29 cellular contexts compared by ENCODE assay signal in genomic region chr1:204728456-204728855, GRCh38. TPM values are rescaled to one million over a fixed set of nuclear protein-coding genes. Genes with fewer than 3 reads are reported as not detected.
"Had no signal": no experiment of that assay in that cellular context is flagged by ENCODE, and none has a peak within 500 bp of the region (broad histone marks: within the 10 kb centered on the region; RNA-seq: fewer than 3 reads in every experiment).

No MANE protein-coding gene starts in this region.

- H3K36me3 ChIP-seq: adrenal gland, heart left ventricle, left ventricle myocardium inferior, neutrophil had no signal

- ATAC-seq: body of pancreas; effector memory CD8-positive, alpha-beta T cell; esophagus mucosa; heart left ventricle; mucosa of descending colon; natural killer cell treated with Interleukin-12 subunit alpha and Interleukin-12 subunit beta and Interleukin-15 and Interleukin-18, amount 100 ng/mL, for 72 hours; sciatic nerve; stimulated activated naive CD8-positive, alpha-beta T cell treated with anti-CD3 and anti-CD28 coated beads, Interleukin-15, Interleukin-2, amounts not matched to agents 100 U/mL and 50 U/mL, for 24 hours; T-cell had no signal

- H3K27ac Mint-ChIP-seq: activated naive CD8-positive, alpha-beta T cell treated with anti-CD3 and anti-CD28 coated beads for 36 hours; effector memory CD8-positive, alpha-beta T cell; natural killer cell treated with Interleukin-12 subunit alpha and Interleukin-12 subunit beta and Interleukin-15 and Interleukin-18, amount 100 ng/mL, for 72 hours; T-cell had no signal

- H3K4me3 ChIP-seq: adrenal gland, body of pancreas, heart left ventricle, left ventricle myocardium inferior, lung, mucosa of descending colon, skin epidermis, testis had no signal

- H3K4me1 ChIP-seq: adrenal gland, heart left ventricle, testis had no signal

- H3K4me1 Mint-ChIP-seq: activated naive CD8-positive, alpha-beta T cell treated with anti-CD3 and anti-CD28 coated beads for 36 hours; T-cell had no signal

- H3K36me3 Mint-ChIP-seq: activated naive CD8-positive, alpha-beta T cell treated with anti-CD3 and anti-CD28 coated beads for 36 hours; natural killer cell treated with Interleukin-12 subunit alpha and Interleukin-12 subunit beta and Interleukin-15 and Interleukin-18, amount 100 ng/mL, for 72 hours; T-cell had no signal

- H3K27me3 Mint-ChIP-seq: activated naive CD8-positive, alpha-beta T cell treated with anti-CD3 and anti-CD28 coated beads for 36 hours had no signal

- H3K27ac ChIP-seq: adrenal gland, body of pancreas, heart left ventricle, left ventricle myocardium inferior, neutrophil, skin epidermis, testis had no signal

- H3K4me3 Mint-ChIP-seq: activated naive CD8-positive, alpha-beta T cell treated with anti-CD3 and anti-CD28 coated beads for 36 hours; effector memory CD8-positive, alpha-beta T cell; natural killer cell treated with Interleukin-12 subunit alpha and Interleukin-12 subunit beta and Interleukin-15 and Interleukin-18, amount 100 ng/mL, for 72 hours; T-cell had no signal

- H3K9me3 ChIP-seq: adrenal gland, body of pancreas, heart left ventricle, left ventricle myocardium inferior, mucosa of descending colon, neutrophil, testis had no signal

- DNase-seq: activated CD4-positive, alpha-beta T cell treated with anti-CD3 and anti-CD28 coated beads for 4 hours; activated CD4-positive, alpha-beta T cell treated with anti-CD3 and anti-CD28 coated beads, Interleukin-2, amount 50 U/mL, for 4 hours; activated CD4-positive, CD25-positive, alpha-beta regulatory T cell; activated effector memory CD4-positive, alpha-beta T cell treated with Interleukin-2 at 50 U/mL for 16 hours; activated naive CD4-positive, alpha-beta T cell treated with Interleukin-2 at 50 U/mL for 16 hours; activated naive CD8-positive, alpha-beta T cell treated with anti-CD3 and anti-CD28 coated beads for 36 hours; adrenal gland; body of pancreas; cortex of kidney; effector memory CD8-positive, alpha-beta T cell; foreskin fibroblast; left ventricle myocardium inferior; mucosa of descending colon; stimulated activated CD4-positive, alpha-beta T cell treated with anti-CD3 and anti-CD28 coated beads, Interleukin-12 subunit alpha, Interleukin-12 subunit beta, amount 100 ng/mL, for 4 hours; stimulated activated CD4-positive, alpha-beta T cell treated with anti-CD3 and anti-CD28 coated beads, Interleukin-4, amount 100 ng/mL, for 1 hour; stimulated activated naive CD8-positive, alpha-beta T cell treated with anti-CD3 and anti-CD28 coated beads, Interleukin-15, Interleukin-2, amounts not matched to agents 100 U/mL and 50 U/mL, for 24 hours; T-cell; testis; trophoblast cell had no signal

- H3K9me3 Mint-ChIP-seq: activated naive CD8-positive, alpha-beta T cell treated with anti-CD3 and anti-CD28 coated beads for 36 hours; effector memory CD8-positive, alpha-beta T cell; natural killer cell treated with Interleukin-12 subunit alpha and Interleukin-12 subunit beta and Interleukin-15 and Interleukin-18, amount 100 ng/mL, for 72 hours; T-cell had no signal

- H3K27me3 ChIP-seq: adrenal gland, body of pancreas, testis had no signal

RNA-seq across cellular contexts. Expression of gene LRRN2, which starts 42.9 kb away (rescaled TPM):
- total RNA-seq: activated naive CD8-positive, alpha-beta T cell treated with anti-CD3 and anti-CD28 coated beads for 36 hours; natural killer cell treated with Interleukin-12 subunit alpha and Interleukin-12 subunit beta and Interleukin-15 and Interleukin-18, amount 100 ng/mL, for 72 hours; osteocyte; T-helper 2 cell treated with Interferon-gamma antibody and Interleukin-4, amounts not matched to agents 100 ng/mL and 5 ng/mL, for 36 hours had no signal
- polyA plus RNA-seq: aorta had no signal
